ENCODE assay signal across 14 cellular contexts in the genomic region with DNA sequence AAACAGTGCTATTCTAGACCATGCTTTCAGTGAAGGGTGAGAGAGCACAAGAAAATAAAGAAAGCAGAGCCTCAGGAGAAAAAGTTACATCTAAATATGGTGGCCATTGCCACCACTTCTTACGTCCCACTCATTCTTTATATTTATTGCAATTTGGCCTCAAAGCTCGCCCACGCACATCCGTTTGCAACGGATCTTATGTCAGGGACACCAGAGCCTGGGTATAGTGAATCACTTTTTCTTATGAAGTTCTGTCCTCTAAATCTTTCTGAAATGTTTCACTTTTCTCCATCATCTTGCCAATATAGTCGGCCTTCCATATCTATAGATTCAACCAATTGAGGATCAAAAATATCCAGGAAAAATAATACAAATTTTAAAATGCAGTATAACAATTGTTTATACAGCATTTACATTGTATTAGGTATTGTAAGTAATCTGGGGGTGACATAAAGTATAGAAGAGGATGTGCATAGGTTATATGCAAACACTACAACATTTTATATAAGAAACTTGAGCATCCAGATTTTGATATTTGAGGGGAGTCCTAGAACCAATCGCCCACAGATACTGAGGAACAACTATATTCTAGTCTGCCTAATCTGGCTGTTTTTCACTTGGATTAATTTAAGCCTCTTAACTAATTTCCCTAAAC. TPM values are rescaled to one million over a fixed set of nuclear protein-coding genes. Genes with fewer than 3 reads are reported as not detected.
DNase-seq lines count a peak whose midpoint lies in the region; ATAC-seq and TF ChIP-seq lines count a peak whose summit lies in the region.
"Had no signal": no experiment of that assay in that cellular context is flagged by ENCODE, and none has a peak within 500 bp of the region (broad histone marks: within the 10 kb centered on the region; RNA-seq: fewer than 3 reads in every experiment).

No MANE protein-coding gene starts in this region.

- H3K36me3 ChIP-seq in CD8-positive, alpha-beta T cell (ENCODE audit: insufficient read depth, low read length) = peaks cover 3% of the 10 kb centered on the region
- peaks cover 0 to 19% of the 10 kb centered on the region in 2 donors for H3K36me3 ChIP-seq in adrenal gland (replicated peaks in 1 of 2)

- ATAC-seq in CD8-positive, alpha-beta T cell = peak; percentile 49
- ATAC-seq in GM18873 (IDR thresholded peaks at IDR 0.05; ENCODE audit: low FRiP score, unreplicated experiment) = no peak
- ATAC-seq: left cardiac atrium had no signal

- H3K27me3 Mint-ChIP-seq in CD8-positive, alpha-beta T cell (ENCODE audit: low read depth) = no peaks in the 10 kb centered on the region

- H3K27ac Mint-ChIP-seq in CD8-positive, alpha-beta T cell = no peak overlapping the region

- H3K4me1 ChIP-seq in CD8-positive, alpha-beta T cell (ENCODE audit: insufficient read depth, low read length) = no peaks in the 10 kb centered on the region
- peaks cover 0 to 18% of the 10 kb centered on the region in 2 donors for H3K4me1 ChIP-seq in adrenal gland (replicated peaks in 1 of 2)
- H3K4me1 ChIP-seq: BLaER1, parathyroid adenoma had no signal

- H3K4me1 Mint-ChIP-seq in CD8-positive, alpha-beta T cell (ENCODE audit: low read depth) = peaks cover 25% of the 10 kb centered on the region

- 51 to 63% (median 57%) methylated on average over 7 of the region's 7 CpGs for WGBS in adrenal gland, 4 donors

- TF ChIP-seq CTCF in CD8-positive, alpha-beta T cell (IDR thresholded peaks at IDR 0.05) = no peak
- TF ChIP-seq CTCF in adrenal gland (IDR thresholded peaks at IDR 0.05) = no peak

- intact Hi-C loops in CD8-positive, alpha-beta T cell (cut with DNase I, micrococcal nuclease) = loop anchor here in 1 of 2 experiments (5.0 kb wide), 1 partner anchor 33 kb away; the partner anchor contains the start of gene GOLPH3
- intact Hi-C loops in adrenal gland (cut with DNase I) = no loop called here

- no peak overlapping the region for H3K27ac ChIP-seq in CD8-positive, alpha-beta T cell (ENCODE audit: low read depth, low read length)
- peak overlapping the region in 2 of 5 donors; percentile 34 to 37 for H3K27ac ChIP-seq in adrenal gland
- H3K27ac ChIP-seq: BLaER1, parathyroid adenoma, thoracic aorta had no signal

- no peak for TF ChIP-seq POLR2A in adrenal gland (IDR thresholded peaks at IDR 0.05)

- no peaks in the 10 kb centered on the region for H3K9me3 ChIP-seq in CD8-positive, alpha-beta T cell (ENCODE audit: low read length)
- no peaks in the 10 kb centered on the region for H3K9me3 ChIP-seq in adrenal gland (replicated peaks in 1 of 3)
- H3K9me3 ChIP-seq: thoracic aorta had no signal

- POLR2A ChIA-PET in CD8-positive, alpha-beta T cell (lab: Charles Lee) = no interaction called here

- DNase-seq in CD8-positive, alpha-beta T cell = peak in 2 of 7 experiments; percentile 16 to 28
- DNase-seq in activated CD4-positive, alpha-beta T cell treated with anti-CD3 and anti-CD28 coated beads for 4 hours = peak; percentile 71 to 75
- DNase-seq in adrenal gland = peak in 4 of 7 donors; percentile 40 to 66 (median 52)
- DNase-seq in stimulated activated CD4-positive, alpha-beta T cell treated with anti-CD3 and anti-CD28 coated beads, Interleukin-1b, Interleukin-23, amount 100 ng/mL, for 24 hours (ENCODE audit: low read depth in 4 of 4, low spot score in 1 of 4) = peak; percentile 24 to 63 (median 44)
- no peak for DNase-seq in NCI-H510A (lab: John Stamatoyannopoulos, UW)
- no peak for DNase-seq in cerebellum (ENCODE audit: low spot score)
- no peak for DNase-seq in DMS79 (lab: John Stamatoyannopoulos, UW)
- DNase-seq: left cardiac atrium, NCI-H748 treated with DMSO at 0.1 percent for 48 hours, T1000 had no signal

- H3K4me3 ChIP-seq in CD8-positive, alpha-beta T cell (ENCODE audit: low read depth, low read length) = no peak overlapping the region
- no peak overlapping the region for H3K4me3 ChIP-seq in adrenal gland
- H3K4me3 ChIP-seq: BLaER1, thoracic aorta had no signal

- no peak overlapping the region for H3K4me3 Mint-ChIP-seq in CD8-positive, alpha-beta T cell

- CTCF ChIA-PET in CD8-positive, alpha-beta T cell (lab: Charles Lee) = no interaction called here

- no peaks in the 10 kb centered on the region for H3K9me3 Mint-ChIP-seq in CD8-positive, alpha-beta T cell

- peaks cover 46% of the 10 kb centered on the region for H3K36me3 Mint-ChIP-seq in CD8-positive, alpha-beta T cell

- no peaks in the 10 kb centered on the region for H3K27me3 ChIP-seq in CD8-positive, alpha-beta T cell (ENCODE audit: insufficient read depth, low read length)
- no peaks in the 10 kb centered on the region for H3K27me3 ChIP-seq in adrenal gland
- H3K27me3 ChIP-seq: BLaER1 had no signal

RNA-seq across cellular contexts. Expression of gene GOLPH3, which starts 35.2 kb away (rescaled TPM):
- total RNA-seq in CD8-positive, alpha-beta T cell = 10 to 100 TPM; 48.3 to 51.2 TPM
- total RNA-seq in adrenal gland (100 to 1,000 TPM in 2 of 8 donors, 10 to 100 TPM in 6; 62.2 to 206 (median 87.6) TPM), cerebellum (45.9 TPM)
- polyA plus RNA-seq in adrenal gland = 10 to 100 TPM; 27.8 to 61.6 (median 30.4) TPM

Comparison
In these comparisons a context has a peak if more than half of its experiments do, and no peak if none do; other contexts are left out.
1. DNase-seq: peak in activated CD4-positive, alpha-beta T cell treated with anti-CD3 and anti-CD28 coated beads for 4 hours (2 of 2), adrenal gland (4 of 7) and stimulated activated CD4-positive, alpha-beta T cell treated with anti-CD3 and anti-CD28 coated beads, Interleukin-1b, Interleukin-23, amount 100 ng/mL, for 24 hours (4 of 4); none in NCI-H510A (single experiment), cerebellum (single experiment) and DMS79 (single experiment).